ENCODE assay signal across 13 cellular contexts in genomic region chr3:12797892-12798558, GRCh38. TPM values are rescaled to one million over a fixed set of nuclear protein-coding genes. Genes with fewer than 3 reads are reported as not detected.
A peak's percentile ranks its signal among the peaks of the same experiment; 100 is the strongest.
DNase-seq lines count a peak whose midpoint lies in the region; FAIRE-seq and TF ChIP-seq lines count a peak whose summit lies in the region.
"Had no signal": no experiment of that assay in that cellular context is flagged by ENCODE, and none has a peak within 500 bp of the region (broad histone marks: within the 10 kb centered on the region; RNA-seq: fewer than 3 reads in every experiment).

No MANE protein-coding gene starts in this region.

- H3K79me2 ChIP-seq in H1 (ENCODE audit: control insufficient read depth in 1 of 2, insufficient read depth in 2 of 2, low read length in 2 of 2): no peaks in the 10 kb centered on the region

- no peak for TF ChIP-seq CTCF in HFFc6 (IDR thresholded peaks at IDR 0.05)
- no peak for TF ChIP-seq CTCF in H1 (IDR thresholded peaks at IDR 0.05; ENCODE audit: control extremely low read depth in 1 of 3, insufficient read depth in 1 of 3, low read depth in 1 of 3, low read length in 3 of 3)
- TF ChIP-seq CTCF in progenitor cell of endocrine pancreas (IDR thresholded peaks at IDR 0.05; ENCODE audit: unreplicated experiment): no peak

- no peak overlapping the region for H3K23ac ChIP-seq in H1 (ENCODE audit: insufficient read length)

- H3K79me1 ChIP-seq in H1 (ENCODE audit: low read depth, low read length): no peaks in the 10 kb centered on the region; the same call in 1 of the 2 replicates

- no peak for DNase-seq in HFFc6
- DNase-seq in H1 (ENCODE audit: low read depth in 1 of 2, low spot score in 2 of 2): no peak
- no peak for DNase-seq in progenitor cell of endocrine pancreas (ENCODE audit: low spot score, unreplicated experiment)
- DNase-seq in activated T-helper 2 cell treated with anti-CD3 and anti-CD28 coated beads, Interferon-gamma antibody, Interleukin-2, Interleukin-4, amounts not matched to agents 10 μg/mL and 5 μg/mL and 100 μg/mL, durations not matched to agents 14 hours and 24 hours and 36 hours (ENCODE audit: low spot score): no peak
- no peak for DNase-seq in anterior cingulate cortex (lab: John Stamatoyannopoulos, UW)
- DNase-seq in NCI-H1105 treated with DMSO at 0.1 percent for 48 hours (lab: John Stamatoyannopoulos, UW): no peak
- DNase-seq in NOMO-1 treated with DMSO at 0.1 percent for 48 hours (lab: John Stamatoyannopoulos, UW; ENCODE audit: unreplicated experiment): no peak
- DNase-seq: DMS79, foreskin keratinocyte, NCI-H2107, SK-N-SH had no signal

- no peak for TF ChIP-seq EP300 in H1 (IDR thresholded peaks at IDR 0.05; ENCODE audit: borderline replicate concordance in 1 of 2, low read depth in 2 of 2, low read length in 2 of 2)

- H2AFZ ChIP-seq in H1 (ENCODE audit: low read length): no peak overlapping the region

- intact Hi-C loops in activated T-helper 2 cell treated with anti-CD3 and anti-CD28 coated beads, Interferon-gamma antibody, Interleukin-2, Interleukin-4, amounts not matched to agents 10 μg/mL and 5 μg/mL and 100 μg/mL, durations not matched to agents 14 hours and 24 hours and 36 hours (cut with micrococcal nuclease): no loop called here

- no peaks in the 10 kb centered on the region for H3K27me3 ChIP-seq in BLaER1
- no peaks in the 10 kb centered on the region for H3K27me3 ChIP-seq in H1 (replicated peaks in 1 of 4; ENCODE audit: control insufficient read depth in 3 of 4, extremely low read depth in 1 of 4, insufficient read depth in 3 of 4, low read length in 3 of 4)

- CTCF ChIA-PET in H1 (lab: Charles Lee; ENCODE audit: partially characterized antibody): interaction anchor here (0.7 to 5.5 kb wide), 9 partner anchors 10 to 88 kb away, joined by 3 to 52 read pairs (median 4); partner anchors contain the start of gene TMEM40

- no peak for TF ChIP-seq RAD21 in H1 (IDR thresholded peaks at IDR 0.05 in 1 of 2, conservative IDR thresholded peaks at IDR 0.05 in 1 of 2; ENCODE audit: low read depth in 2 of 2, low read length in 2 of 2)

- H3K4me1 ChIP-seq in BLaER1: peaks cover 38% of the 10 kb centered on the region
- H3K4me1 ChIP-seq in H1 (replicated peaks in 1 of 4; ENCODE audit: control insufficient read depth in 3 of 4, insufficient read depth in 4 of 4, low read length in 3 of 4): peaks cover 0 to 10% (median 2%) of the 10 kb centered on the region in 4 experiments; a peak in 4 of 7 replicates

- H2BK5ac ChIP-seq in H1 (ENCODE audit: low read depth, low read length): no peak overlapping the region

- H3K4me1 Mint-ChIP-seq in HFFc6 (ENCODE audit: low read depth): peaks cover 10% of the 10 kb centered on the region
- no peaks in the 10 kb centered on the region for H3K4me1 Mint-ChIP-seq in progenitor cell of endocrine pancreas (ENCODE audit: low read depth)
- H3K4me1 Mint-ChIP-seq in activated T-helper 2 cell treated with anti-CD3 and anti-CD28 coated beads, Interferon-gamma antibody, Interleukin-2, Interleukin-4, amounts not matched to agents 10 μg/mL and 5 μg/mL and 100 μg/mL, durations not matched to agents 14 hours and 24 hours and 36 hours (ENCODE audit: low read depth): peaks cover 3% of the 10 kb centered on the region

- no peak for FAIRE-seq in H1 (lab: Jason Lieb, UNC)
- FAIRE-seq: keratinocyte had no signal

- POLR2A ChIA-PET in H1 (lab: Charles Lee; ENCODE audit: partially characterized antibody): interaction anchor here (0.6 to 4.7 kb wide), 9 partner anchors 8 to 1222 kb away, joined by 3 to 33 read pairs (median 7); partner anchors contain the start of gene RPL32

- no peaks in the 10 kb centered on the region for H3K36me3 Mint-ChIP-seq in HFFc6 (ENCODE audit: low read depth)
- H3K36me3 Mint-ChIP-seq in progenitor cell of endocrine pancreas (ENCODE audit: insufficient read depth): no peaks in the 10 kb centered on the region
- H3K36me3 Mint-ChIP-seq in activated T-helper 2 cell treated with anti-CD3 and anti-CD28 coated beads, Interferon-gamma antibody, Interleukin-2, Interleukin-4, amounts not matched to agents 10 μg/mL and 5 μg/mL and 100 μg/mL, durations not matched to agents 14 hours and 24 hours and 36 hours (ENCODE audit: low read depth): no peaks in the 10 kb centered on the region

- H2AK5ac ChIP-seq in H1 (ENCODE audit: low read depth, low read length): no peak overlapping the region

- H2BK12ac ChIP-seq in H1 (ENCODE audit: low read depth, low read length): no peak overlapping the region

- H2BK20ac ChIP-seq in H1 (ENCODE audit: low read length): 0 out of 2 replicates have a peak overlapping the region, but pooled peaks have one; percentile 48

- no peak overlapping the region for H2BK120ac ChIP-seq in H1 (replicated peaks; ENCODE audit: low read depth, low read length)

- no peak overlapping the region for H4K5ac ChIP-seq in H1 (ENCODE audit: insufficient read length, low read depth, low read length)

- H3K9me3 Mint-ChIP-seq in HFFc6 (no peaks in the 10 kb centered on the region), progenitor cell of endocrine pancreas (ENCODE audit: low read depth) (no peaks in the 10 kb centered on the region)
- no peaks in the 10 kb centered on the region for H3K9me3 Mint-ChIP-seq in activated T-helper 2 cell treated with anti-CD3 and anti-CD28 coated beads, Interferon-gamma antibody, Interleukin-2, Interleukin-4, amounts not matched to agents 10 μg/mL and 5 μg/mL and 100 μg/mL, durations not matched to agents 14 hours and 24 hours and 36 hours

- H3K27ac Mint-ChIP-seq in HFFc6 (no peak overlapping the region), progenitor cell of endocrine pancreas (peak overlapping the region; percentile 51)
- no peak overlapping the region for H3K27ac Mint-ChIP-seq in activated T-helper 2 cell treated with anti-CD3 and anti-CD28 coated beads, Interferon-gamma antibody, Interleukin-2, Interleukin-4, amounts not matched to agents 10 μg/mL and 5 μg/mL and 100 μg/mL, durations not matched to agents 14 hours and 24 hours and 36 hours

- no peak for TF ChIP-seq POLR2A in H1 (IDR thresholded peaks at IDR 0.05; ENCODE audit: control extremely low read depth in 1 of 2, low read depth in 2 of 2, low read length in 2 of 2)

- H3K4me3 ChIP-seq in BLaER1 (no peak overlapping the region), H1 (ENCODE audit: extremely low read depth in 1 of 4, insufficient read depth in 2 of 4, low read depth in 3 of 4, low read length in 4 of 4) (no peak overlapping the region)

- H3K27me3 Mint-ChIP-seq in HFFc6 (ENCODE audit: insufficient read depth): peaks cover 10% of the 10 kb centered on the region
- peaks cover 4% of the 10 kb centered on the region for H3K27me3 Mint-ChIP-seq in progenitor cell of endocrine pancreas
- peaks cover 25% of the 10 kb centered on the region for H3K27me3 Mint-ChIP-seq in activated T-helper 2 cell treated with anti-CD3 and anti-CD28 coated beads, Interferon-gamma antibody, Interleukin-2, Interleukin-4, amounts not matched to agents 10 μg/mL and 5 μg/mL and 100 μg/mL, durations not matched to agents 14 hours and 24 hours and 36 hours (ENCODE audit: low read depth)

- H3K4ac ChIP-seq in H1 (replicated peaks; ENCODE audit: insufficient read length, low read depth, low read length): no peak overlapping the region

- H3K4me3 Mint-ChIP-seq in HFFc6: peak overlapping the region; percentile 41; the same call in 1 of the 2 replicates
- H3K4me3 Mint-ChIP-seq in progenitor cell of endocrine pancreas (ENCODE audit: low read depth): peak overlapping the region; percentile 83
- H3K4me3 Mint-ChIP-seq in activated T-helper 2 cell treated with anti-CD3 and anti-CD28 coated beads, Interferon-gamma antibody, Interleukin-2, Interleukin-4, amounts not matched to agents 10 μg/mL and 5 μg/mL and 100 μg/mL, durations not matched to agents 14 hours and 24 hours and 36 hours (ENCODE audit: low read depth): no peak overlapping the region

- H3K9me3 ChIP-seq in BLaER1: no peaks in the 10 kb centered on the region
- H3K9me3 ChIP-seq in H1 (ENCODE audit: insufficient read depth in 2 of 2, low read depth in 1 of 2, low read length in 1 of 2): no peaks in the 10 kb centered on the region
- H3K9me3 ChIP-seq: SK-N-SH had no signal

- WGBS in H1 (ENCODE audit: extremely low coverage in 1 of 2, insufficient coverage in 1 of 2, insufficient read length in 1 of 2, insufficient replicate concordance in 2 of 2, low coverage in 1 of 2, low lambda C conversion rate in 2 of 2, missing lambda C conversion rate in 1 of 2), 2 experiments: 88% methylated on average over 8 of the region's 8 CpGs; no CpG with 5 or more reads in 1 of the 2 experiments

- H3K27ac ChIP-seq in BLaER1 (0 out of 2 replicates have a peak overlapping the region, but pooled peaks have one; percentile 6), H1 (ENCODE audit: low read depth, low read length) (no peak overlapping the region)
- H3K27ac ChIP-seq: foreskin keratinocyte had no signal

- H3K9ac ChIP-seq in BLaER1 (no peak overlapping the region), H1 (replicated peaks in 1 of 4; ENCODE audit: extremely low read depth in 1 of 4, low read depth in 3 of 4, low read length in 3 of 4) (no peak overlapping the region)
- H3K9ac ChIP-seq: SK-N-SH had no signal

- peaks cover 6% of the 10 kb centered on the region; the same call in 1 of the 2 replicates for H3K23me2 ChIP-seq in H1 (ENCODE audit: low read depth, low read length)

- H3K36me3 ChIP-seq in BLaER1: no peaks in the 10 kb centered on the region
- H3K36me3 ChIP-seq in H1 (ENCODE audit: control insufficient read depth in 2 of 4, insufficient read depth in 4 of 4, low read length in 3 of 4): no peaks in the 10 kb centered on the region

- H4K20me1 ChIP-seq in BLaER1: 0 out of 2 replicates have a peak, but pooled peaks cover 8% of the 10 kb centered on the region
- H4K20me1 ChIP-seq in H1 (replicated peaks in 1 of 2; ENCODE audit: control insufficient read depth in 1 of 2, insufficient read depth in 2 of 2, low read length in 2 of 2): peaks cover 2% of the 10 kb centered on the region in 2 experiments

- H3K14ac ChIP-seq in H1 (ENCODE audit: insufficient read length): no peak overlapping the region

- no peak overlapping the region for H3K18ac ChIP-seq in H1 (ENCODE audit: extremely low read depth, low read length)

- no peak overlapping the region for H4K91ac ChIP-seq in H1 (replicated peaks; ENCODE audit: insufficient read length, low read length)

- no peak overlapping the region for H3K56ac ChIP-seq in H1 (replicated peaks; ENCODE audit: insufficient read length, low read depth, low read length)

- peak overlapping the region; percentile 81; the same call in 1 of the 2 replicates for H2BK15ac ChIP-seq in H1 (ENCODE audit: low read length)

- no peak overlapping the region for H4K8ac ChIP-seq in H1 (ENCODE audit: extremely low read depth, insufficient read depth, low read length)

- peak overlapping the region; percentile 97; the same call in 1 of the 2 replicates for H3K4me2 ChIP-seq in BLaER1
- peak overlapping the region in 1 of 2 experiments; percentile 46; a peak in 1 of 4 replicates for H3K4me2 ChIP-seq in H1 (ENCODE audit: insufficient read depth in 1 of 2, low read depth in 2 of 2, low read length in 2 of 2)
- H3K4me2 ChIP-seq: SK-N-SH had no signal

RNA-seq across cellular contexts. Expression of gene CAND2, which starts 1.5 kb away (rescaled TPM):
- 10 to 100 TPM in 1 of 6 experiments, 1 to 10 TPM in 5; 4.5 to 10.5 (median 8.3) TPM for total RNA-seq in HFFc6 (2021; fragmentation: NEBNext Ultra II Directional; extraction: Animal tissue kit (Norgen Biotek cat#: 25700))
- 8.7 and 11.2 TPM in 2 replicates for total RNA-seq in H1 (2021; fragmentation: NEBNext Ultra II Directional; extraction: Animal tissue kit (Norgen Biotek cat#: 25700))
- polyA plus RNA-seq in H1 (2011; rRNA removed): 8.7 and 12.0 TPM in 2 replicates
- 9.2 TPM for polyA plus RNA-seq in H1 (2011; cell fraction: cytosol; rRNA removed)
- polyA plus RNA-seq in H1 (2011; cell fraction: nucleus; rRNA removed): 20.3 TPM
- polyA plus RNA-seq in H1 (2012, experiment 1 of 2): 5.3 to 10.4 TPM (median 9.1 TPM) in 4 replicates
- 7.4 TPM for polyA plus RNA-seq in H1 (2012, experiment 2 of 2)
- polyA plus RNA-seq in H1 (2013, experiment 1 of 2): 4.0 TPM
- polyA plus RNA-seq in H1 (2013, experiment 2 of 2): 3.4 TPM
- 11.0 and 15.6 TPM in 2 replicates for polyA minus RNA-seq in H1 (2011; rRNA and poly(A)+ RNA removed)
- 7.3 TPM for polyA minus RNA-seq in H1 (2011; cell fraction: cytosol; rRNA and poly(A)+ RNA removed)
- polyA minus RNA-seq in H1 (2011; cell fraction: nucleus; rRNA and poly(A)+ RNA removed): 17.4 TPM
- 7.9 and 11.0 TPM in 2 replicates for total RNA-seq in progenitor cell of endocrine pancreas
- 1.1 and 2.0 TPM in 2 replicates for total RNA-seq in activated T-helper 2 cell treated with anti-CD3 and anti-CD28 coated beads, Interferon-gamma antibody, Interleukin-2, Interleukin-4, amounts not matched to agents 10 μg/mL and 5 μg/mL and 100 μg/mL, durations not matched to agents 14 hours and 24 hours and 36 hours

RNA-seq across cellular contexts. Expression of gene TMEM40, which starts 39.0 kb away (rescaled TPM):
- total RNA-seq in HFFc6 (2021; fragmentation: NEBNext Ultra II Directional; extraction: Animal tissue kit (Norgen Biotek cat#: 25700)): under 1 TPM in 3 of 6 experiments, not detected in 3; 0.32 to 0.40 (median 0.36) TPM
- total RNA-seq in H1 (2021; fragmentation: NEBNext Ultra II Directional; extraction: Animal tissue kit (Norgen Biotek cat#: 25700)): not detected in 2 replicates
- 0.11 and 0.18 TPM in 2 replicates for polyA plus RNA-seq in H1 (2011; rRNA removed)
- polyA plus RNA-seq in H1 (2011; cell fraction: cytosol; rRNA removed): 0.26 TPM
- 0.57 TPM for polyA plus RNA-seq in H1 (2011; cell fraction: nucleus; rRNA removed)
- polyA plus RNA-seq in H1 (2012, experiment 1 of 2): 0.28 TPM in 1 of 4 replicates, not detected in the others
- polyA plus RNA-seq in H1 (2012, experiment 2 of 2): not detected
- polyA plus RNA-seq in H1 (2013, experiment 1 of 2): 0.12 TPM
- polyA plus RNA-seq in H1 (2013, experiment 2 of 2): 0.22 TPM
- polyA minus RNA-seq in H1 (2011; rRNA and poly(A)+ RNA removed): not detected in 2 replicates
- polyA minus RNA-seq in H1 (2011; cell fraction: cytosol; rRNA and poly(A)+ RNA removed): not detected
- polyA minus RNA-seq in H1 (2011; cell fraction: nucleus; rRNA and poly(A)+ RNA removed): not detected
- total RNA-seq in progenitor cell of endocrine pancreas: 0.36 TPM in 1 of 2 replicates, not detected in the other
- total RNA-seq in activated T-helper 2 cell treated with anti-CD3 and anti-CD28 coated beads, Interferon-gamma antibody, Interleukin-2, Interleukin-4, amounts not matched to agents 10 μg/mL and 5 μg/mL and 100 μg/mL, durations not matched to agents 14 hours and 24 hours and 36 hours: not detected in 2 replicates

RNA-seq across cellular contexts. Expression of gene RPL32, which starts 43.3 kb away (rescaled TPM):
- 1,000 to 10,000 TPM; 1,490 to 1,730 (median 1,677) TPM for total RNA-seq in HFFc6 (2021; fragmentation: NEBNext Ultra II Directional; extraction: Animal tissue kit (Norgen Biotek cat#: 25700))
- total RNA-seq in H1 (2021; fragmentation: NEBNext Ultra II Directional; extraction: Animal tissue kit (Norgen Biotek cat#: 25700)): 1,954 and 2,043 TPM in 2 replicates
- polyA plus RNA-seq in H1 (2011; rRNA removed): 995 and 1,443 TPM in 2 replicates
- polyA plus RNA-seq in H1 (2011; cell fraction: cytosol; rRNA removed): 2,045 TPM
- 1,718 TPM for polyA plus RNA-seq in H1 (2011; cell fraction: nucleus; rRNA removed)
- 3,098 to 3,462 TPM (median 3,192 TPM) in 4 replicates for polyA plus RNA-seq in H1 (2012, experiment 1 of 2)
- polyA plus RNA-seq in H1 (2012, experiment 2 of 2): 2,207 TPM
- polyA plus RNA-seq in H1 (2013, experiment 1 of 2): 1,804 TPM
- polyA plus RNA-seq in H1 (2013, experiment 2 of 2): 1,790 TPM
- 1,055 and 1,349 TPM in 2 replicates for polyA minus RNA-seq in H1 (2011; rRNA and poly(A)+ RNA removed)
- 973 TPM for polyA minus RNA-seq in H1 (2011; cell fraction: cytosol; rRNA and poly(A)+ RNA removed)
- polyA minus RNA-seq in H1 (2011; cell fraction: nucleus; rRNA and poly(A)+ RNA removed): 656 TPM
- 1,626 and 1,662 TPM in 2 replicates for total RNA-seq in progenitor cell of endocrine pancreas
- 2,046 and 2,053 TPM in 2 replicates for total RNA-seq in activated T-helper 2 cell treated with anti-CD3 and anti-CD28 coated beads, Interferon-gamma antibody, Interleukin-2, Interleukin-4, amounts not matched to agents 10 μg/mL and 5 μg/mL and 100 μg/mL, durations not matched to agents 14 hours and 24 hours and 36 hours
